Comparison of ENCODE assay signal across 26 cellular contexts in genomic region chr5:33476992-33477391, GRCh38.
"Had no signal": no experiment of that assay in that cellular context is flagged by ENCODE, and none has a peak within 500 bp of the region (broad histone marks: within the 10 kb centered on the region; RNA-seq: fewer than 3 reads in every experiment).

No MANE protein-coding gene starts in this region.

- H3K4me3 ChIP-seq: colonic mucosa, esophagus squamous epithelium, gastroesophageal sphincter, neural progenitor cell, psoas muscle, sigmoid colon, upper lobe of left lung had no signal

- DNase-seq: activated CD4-positive, alpha-beta memory T cell treated with anti-CD3 and anti-CD28 coated beads, Interleukin-2, amount 10 ng/mL, durations not matched to agents 7 days and 5 days; activated CD4-positive, alpha-beta T cell treated with anti-CD3 and anti-CD28 coated beads for 1 hour; activated CD4-positive, alpha-beta T cell treated with anti-CD3 and anti-CD28 coated beads, Interleukin-2, amount 10 ng/mL, durations not matched to agents 7 days and 5 days; activated CD8-positive, alpha-beta memory T cell treated with anti-CD3 and anti-CD28 coated beads, Interleukin-2, amount 50 U/mL, for 48 hours; activated gamma-delta T cell treated with Interleukin-2 at 50 U/mL for 16 hours; activated naive CD4-positive, alpha-beta T cell treated with anti-CD3 and anti-CD28 coated beads, Interleukin-2, amount 50 U/mL, for 16 hours; activated T-cell treated with anti-CD3 and anti-CD28 coated beads, Interleukin-2, amount 50 U/mL, for 24 hours; amniotic stem cell; colonic mucosa; effector CD8-positive, alpha-beta T cell; esophagus squamous epithelium; head of caudate nucleus; hippocampal formation; midbrain; naive thymus-derived CD8-positive, alpha-beta T cell; occipital lobe; psoas muscle; sigmoid colon; small intestine; stimulated activated CD4-positive, alpha-beta T cell treated with anti-CD3 and anti-CD28 coated beads, Interleukin-4, amount 100 ng/mL, for 24 hours; stimulated activated naive CD8-positive, alpha-beta T cell treated with anti-CD3 and anti-CD28 coated beads, Interleukin-15, amount 100 ng/mL, for 72 hours; substantia nigra; T-helper 2 cell; upper lobe of left lung had no signal
